19 cellular contexts compared by ENCODE assay signal in the genomic region with DNA sequence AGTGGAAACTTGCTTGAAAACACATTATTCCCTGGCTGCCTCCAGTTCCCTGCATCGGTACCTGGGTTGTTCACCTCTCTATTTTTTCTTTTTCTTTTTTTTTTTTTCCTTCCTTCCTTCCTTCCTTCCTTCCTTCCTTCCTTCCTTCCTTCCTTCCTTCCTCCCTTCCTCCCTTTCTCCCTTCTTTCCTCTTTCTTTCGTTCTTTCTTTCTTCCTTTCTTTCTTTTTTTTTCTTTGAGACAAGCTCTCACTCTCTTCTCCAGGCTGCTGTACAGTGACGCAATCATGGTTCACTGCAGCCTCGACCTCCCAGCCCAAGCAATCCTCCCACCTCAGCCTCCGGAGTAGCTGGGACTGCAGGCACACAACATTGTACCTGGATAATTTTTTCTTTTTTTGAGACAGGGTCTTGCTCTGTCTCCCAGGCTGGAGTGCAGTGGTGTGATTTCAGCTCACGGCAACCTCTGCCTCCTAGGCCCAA. TPM values are rescaled to one million over a fixed set of nuclear protein-coding genes. Genes with fewer than 3 reads are reported as not detected.
DNase-seq lines count a peak whose midpoint lies in the region; ATAC-seq and TF ChIP-seq lines count a peak whose summit lies in the region.
"Had no signal": no experiment of that assay in that cellular context is flagged by ENCODE, and none has a peak within 500 bp of the region (broad histone marks: within the 10 kb centered on the region; RNA-seq: fewer than 3 reads in every experiment).

No MANE protein-coding gene starts in this region.

- H3K4me1 Mint-ChIP-seq in activated CD8-positive, alpha-beta memory T cell treated with anti-CD3 and anti-CD28 coated beads, Interleukin-2, amount 10 ng/mL, durations not matched to agents 7 days and 5 days, result peaks cover 56% of the 10 kb centered on the region
- H3K4me1 Mint-ChIP-seq in CD8-positive, alpha-beta T cell (ENCODE audit: low read depth), result peaks cover 58% of the 10 kb centered on the region
- H3K4me1 Mint-ChIP-seq in activated T-helper 2 cell treated with anti-CD3 and anti-CD28 coated beads, Interferon-gamma antibody, Interleukin-2, Interleukin-4, amounts not matched to agents 10 μg/mL and 5 μg/mL and 100 μg/mL, durations not matched to agents 14 hours and 24 hours and 36 hours (ENCODE audit: low read depth), result peaks cover 45% of the 10 kb centered on the region
- peaks cover 52 to 60% of the 10 kb centered on the region in 2 donors for H3K4me1 Mint-ChIP-seq in natural killer cell
- H3K4me1 Mint-ChIP-seq: neural crest cell had no signal

- H3K4me3 Mint-ChIP-seq in activated CD8-positive, alpha-beta memory T cell treated with anti-CD3 and anti-CD28 coated beads, Interleukin-2, amount 10 ng/mL, durations not matched to agents 7 days and 5 days, result no peak overlapping the region
- no peak overlapping the region for H3K4me3 Mint-ChIP-seq in CD8-positive, alpha-beta T cell
- H3K4me3 Mint-ChIP-seq in activated T-helper 2 cell treated with anti-CD3 and anti-CD28 coated beads, Interferon-gamma antibody, Interleukin-2, Interleukin-4, amounts not matched to agents 10 μg/mL and 5 μg/mL and 100 μg/mL, durations not matched to agents 14 hours and 24 hours and 36 hours (ENCODE audit: low read depth), result peak overlapping the region; percentile 60
- H3K4me3 Mint-ChIP-seq in natural killer cell, result peak overlapping the region; percentile 89
- H3K4me3 Mint-ChIP-seq: neural crest cell had no signal

- H3K9me3 ChIP-seq in CD8-positive, alpha-beta T cell (ENCODE audit: low read length), result no peaks in the 10 kb centered on the region
- no peaks in the 10 kb centered on the region for H3K9me3 ChIP-seq in psoas muscle
- H3K9me3 ChIP-seq: Caco-2 had no signal

- no peak overlapping the region for H3K4me3 ChIP-seq in CD8-positive, alpha-beta T cell (ENCODE audit: low read depth, low read length)
- no peak overlapping the region for H3K4me3 ChIP-seq in psoas muscle

- H3K27ac Mint-ChIP-seq in activated CD8-positive, alpha-beta memory T cell treated with anti-CD3 and anti-CD28 coated beads, Interleukin-2, amount 10 ng/mL, durations not matched to agents 7 days and 5 days, result peak overlapping the region; percentile 87
- H3K27ac Mint-ChIP-seq in CD8-positive, alpha-beta T cell, result peak overlapping the region; percentile 89
- peak overlapping the region; percentile 90 for H3K27ac Mint-ChIP-seq in activated T-helper 2 cell treated with anti-CD3 and anti-CD28 coated beads, Interferon-gamma antibody, Interleukin-2, Interleukin-4, amounts not matched to agents 10 μg/mL and 5 μg/mL and 100 μg/mL, durations not matched to agents 14 hours and 24 hours and 36 hours
- H3K27ac Mint-ChIP-seq in natural killer cell, result peak overlapping the region; percentile 4 to 73

- intact Hi-C loops in CD8-positive, alpha-beta T cell (cut with DNase I, micrococcal nuclease), result loop anchor here in 1 of 2 experiments (5.0 to 10.0 kb wide), 2 partner anchors 35 to 367 kb away; no protein-coding TSS in a partner anchor
- intact Hi-C loops in activated T-helper 2 cell treated with anti-CD3 and anti-CD28 coated beads, Interferon-gamma antibody, Interleukin-2, Interleukin-4, amounts not matched to agents 10 μg/mL and 5 μg/mL and 100 μg/mL, durations not matched to agents 14 hours and 24 hours and 36 hours (cut with micrococcal nuclease), result loop anchor here (1.0 to 10.0 kb wide), 7 partner anchors 35 to 607 kb away; partner anchors contain the start of genes AKAP8 and TPM4
- intact Hi-C loops in natural killer cell (cut with micrococcal nuclease), result loop anchor here (10.0 kb wide), 1 partner anchor 203 kb away; no protein-coding TSS in a partner anchor
- intact Hi-C loops in psoas muscle (cut with DNase I), result no loop called here

- POLR2A ChIA-PET in CD8-positive, alpha-beta T cell (lab: Charles Lee), result interaction anchor here (1.3 to 3.5 kb wide), 6 partner anchors 12 to 89 kb away, joined by 4 to 20 read pairs (median 8); partner anchors contain the start of genes AKAP8 and AKAP8L

- no peaks in the 10 kb centered on the region for H3K9me3 Mint-ChIP-seq in activated CD8-positive, alpha-beta memory T cell treated with anti-CD3 and anti-CD28 coated beads, Interleukin-2, amount 10 ng/mL, durations not matched to agents 7 days and 5 days (ENCODE audit: low read depth)
- H3K9me3 Mint-ChIP-seq in CD8-positive, alpha-beta T cell, result no peaks in the 10 kb centered on the region
- H3K9me3 Mint-ChIP-seq in activated T-helper 2 cell treated with anti-CD3 and anti-CD28 coated beads, Interferon-gamma antibody, Interleukin-2, Interleukin-4, amounts not matched to agents 10 μg/mL and 5 μg/mL and 100 μg/mL, durations not matched to agents 14 hours and 24 hours and 36 hours, result peaks cover 3% of the 10 kb centered on the region
- H3K9me3 Mint-ChIP-seq in natural killer cell, result no peaks in the 10 kb centered on the region
- H3K9me3 Mint-ChIP-seq: IgD-negative memory B cell had no signal

- H3K36me3 ChIP-seq in CD8-positive, alpha-beta T cell (ENCODE audit: insufficient read depth, low read length), result no peaks in the 10 kb centered on the region
- no peaks in the 10 kb centered on the region for H3K36me3 ChIP-seq in psoas muscle (ENCODE audit: insufficient read depth in 1 of 2, low read depth in 1 of 2)

- H3K27me3 Mint-ChIP-seq in activated CD8-positive, alpha-beta memory T cell treated with anti-CD3 and anti-CD28 coated beads, Interleukin-2, amount 10 ng/mL, durations not matched to agents 7 days and 5 days, result peaks cover 6% of the 10 kb centered on the region
- H3K27me3 Mint-ChIP-seq in CD8-positive, alpha-beta T cell (ENCODE audit: low read depth), result no peaks in the 10 kb centered on the region
- H3K27me3 Mint-ChIP-seq in activated T-helper 2 cell treated with anti-CD3 and anti-CD28 coated beads, Interferon-gamma antibody, Interleukin-2, Interleukin-4, amounts not matched to agents 10 μg/mL and 5 μg/mL and 100 μg/mL, durations not matched to agents 14 hours and 24 hours and 36 hours (ENCODE audit: low read depth), result peaks cover 14% of the 10 kb centered on the region
- H3K27me3 Mint-ChIP-seq in natural killer cell (ENCODE audit: low read depth in 2 of 2), result peaks cover 0 to 9% of the 10 kb centered on the region in 2 donors

- no peaks in the 10 kb centered on the region for H3K27me3 ChIP-seq in CD8-positive, alpha-beta T cell (ENCODE audit: insufficient read depth, low read length)
- H3K27me3 ChIP-seq in psoas muscle (ENCODE audit: insufficient read depth in 3 of 3, low read length in 2 of 3), result peaks cover 0 to 38% (median 12%) of the 10 kb centered on the region in 3 donors

- H3K4me1 ChIP-seq in CD8-positive, alpha-beta T cell (ENCODE audit: insufficient read depth, low read length), result peaks cover 51% of the 10 kb centered on the region
- H3K4me1 ChIP-seq in psoas muscle, result no peaks in the 10 kb centered on the region

- peaks cover 5% of the 10 kb centered on the region for H3K36me3 Mint-ChIP-seq in activated CD8-positive, alpha-beta memory T cell treated with anti-CD3 and anti-CD28 coated beads, Interleukin-2, amount 10 ng/mL, durations not matched to agents 7 days and 5 days
- H3K36me3 Mint-ChIP-seq in CD8-positive, alpha-beta T cell, result peaks cover 8% of the 10 kb centered on the region
- H3K36me3 Mint-ChIP-seq in activated T-helper 2 cell treated with anti-CD3 and anti-CD28 coated beads, Interferon-gamma antibody, Interleukin-2, Interleukin-4, amounts not matched to agents 10 μg/mL and 5 μg/mL and 100 μg/mL, durations not matched to agents 14 hours and 24 hours and 36 hours (ENCODE audit: low read depth), result peaks cover 32% of the 10 kb centered on the region
- no peaks in the 10 kb centered on the region for H3K36me3 Mint-ChIP-seq in natural killer cell

- no peak overlapping the region for H3K27ac ChIP-seq in CD8-positive, alpha-beta T cell (ENCODE audit: low read depth, low read length)
- no peak overlapping the region for H3K27ac ChIP-seq in psoas muscle

- CTCF ChIA-PET in activated CD8-positive, alpha-beta memory T cell treated with anti-CD3 and anti-CD28 coated beads, Interleukin-2, amount 10 ng/mL, durations not matched to agents 7 days and 5 days (lab: Charles Lee), result interaction anchor here (0.6 to 8.4 kb wide), 14 partner anchors 9 to 236 kb away, joined by 3 to 68 read pairs (median 4); partner anchors contain the start of gene AKAP8L
- CTCF ChIA-PET in CD8-positive, alpha-beta T cell (lab: Charles Lee), result interaction anchor here (1.2 to 2.0 kb wide), 6 partner anchors 12 to 93 kb away, joined by 3 to 9 read pairs (median 6); partner anchors contain the start of genes AKAP8L and PGLYRP2

- ATAC-seq in activated CD8-positive, alpha-beta memory T cell treated with anti-CD3 and anti-CD28 coated beads, Interleukin-2, amount 10 ng/mL, durations not matched to agents 7 days and 5 days, result no peak
- no peak for ATAC-seq in CD8-positive, alpha-beta T cell
- ATAC-seq in natural killer cell (no peak), psoas muscle (no peak)
- ATAC-seq: Right ventricle myocardium inferior had no signal

- 76 to 81% (median 77%) methylated on average over 6 of the region's 6 CpGs for WGBS in psoas muscle, 3 donors

- no peak for DNase-seq in activated CD8-positive, alpha-beta memory T cell treated with anti-CD3 and anti-CD28 coated beads, Interleukin-2, amount 10 ng/mL, durations not matched to agents 7 days and 5 days
- no peak for DNase-seq in activated CD8-positive, alpha-beta memory T cell treated with anti-CD3 and anti-CD28 coated beads, Interleukin-2, amount 50 U/mL, for 48 hours
- DNase-seq in CD8-positive, alpha-beta T cell, result no peak
- no peak for DNase-seq in activated T-helper 2 cell treated with anti-CD3 and anti-CD28 coated beads, Interferon-gamma antibody, Interleukin-2, Interleukin-4, amounts not matched to agents 10 μg/mL and 5 μg/mL and 100 μg/mL, durations not matched to agents 14 hours and 24 hours and 36 hours (ENCODE audit: low spot score)
- DNase-seq in natural killer cell (no peak), psoas muscle (no peak), HUDEP-2 (lab: John Stamatoyannopoulos, UW; ENCODE audit: unreplicated experiment in 76 of 76) (no peak), iPS-NIHi11 (ENCODE audit: low spot score) (no peak)
- DNase-seq: ACHN; activated CD4-positive, CD25-positive, alpha-beta regulatory T cell; Caco-2; hypothalamus; NCI-H1092 treated with DMSO at 0.1 percent for 48 hours; NCI-H2081 treated with DMSO at 0.1 percent for 48 hours; NCI-H510A treated with DMSO at 0.1 percent for 48 hours had no signal

- TF ChIP-seq CTCF in CD8-positive, alpha-beta T cell (IDR thresholded peaks at IDR 0.05), result no peak
- TF ChIP-seq CTCF in natural killer cell (IDR thresholded peaks at IDR 0.05) (no peak), psoas muscle (IDR thresholded peaks at IDR 0.05) (no peak)

RNA-seq across cellular contexts. Expression of gene RASAL3, which starts 3.4 kb away (rescaled TPM):
- total RNA-seq in activated CD8-positive, alpha-beta memory T cell treated with anti-CD3 and anti-CD28 coated beads, Interleukin-2, amount 10 ng/mL, durations not matched to agents 7 days and 5 days, result 100 to 1,000 TPM; 166 to 172 TPM
- 10 to 100 TPM; 80.0 to 83.1 TPM for total RNA-seq in CD8-positive, alpha-beta T cell
- total RNA-seq in activated T-helper 2 cell treated with anti-CD3 and anti-CD28 coated beads, Interferon-gamma antibody, Interleukin-2, Interleukin-4, amounts not matched to agents 10 μg/mL and 5 μg/mL and 100 μg/mL, durations not matched to agents 14 hours and 24 hours and 36 hours, result 107 TPM in 2 replicates
- total RNA-seq in natural killer cell (100 to 1,000 TPM; 217 to 283 (median 224) TPM), psoas muscle (1 to 10 TPM in 2 of 4 donors, under 1 TPM in 2; 0.47 to 2.0 (median 1.0) TPM)
- polyA plus RNA-seq in psoas muscle, result under 1 TPM; 0.21 to 0.47 (median 0.34) TPM
- total RNA-seq: Caco-2, neural crest cell had no signal

RNA-seq across cellular contexts. Expression of gene PGLYRP2, which starts 11.5 kb away (rescaled TPM):
- total RNA-seq in activated CD8-positive, alpha-beta memory T cell treated with anti-CD3 and anti-CD28 coated beads, Interleukin-2, amount 10 ng/mL, durations not matched to agents 7 days and 5 days, result under 1 TPM; 0.09 to 0.12 TPM
- total RNA-seq in CD8-positive, alpha-beta T cell, result not detected
- total RNA-seq in activated T-helper 2 cell treated with anti-CD3 and anti-CD28 coated beads, Interferon-gamma antibody, Interleukin-2, Interleukin-4, amounts not matched to agents 10 μg/mL and 5 μg/mL and 100 μg/mL, durations not matched to agents 14 hours and 24 hours and 36 hours, result not detected in 2 replicates
- total RNA-seq in natural killer cell, result under 1 TPM in 2 of 3 donors, not detected in 1; 0.21 to 0.28 TPM
- total RNA-seq in psoas muscle, result not detected
- not detected for polyA plus RNA-seq in psoas muscle
- total RNA-seq: Caco-2, mesenteric fat pad, neural crest cell, Right ventricle myocardium inferior had no signal
- polyA plus RNA-seq: IgD-negative memory B cell had no signal

RNA-seq across cellular contexts. Expression of gene WIZ, which starts 18.0 kb away (rescaled TPM):
- total RNA-seq in activated CD8-positive, alpha-beta memory T cell treated with anti-CD3 and anti-CD28 coated beads, Interleukin-2, amount 10 ng/mL, durations not matched to agents 7 days and 5 days, result 10 to 100 TPM; 29.9 to 30.8 TPM
- total RNA-seq in CD8-positive, alpha-beta T cell, result 10 to 100 TPM; 16.4 to 20.1 TPM
- total RNA-seq in activated T-helper 2 cell treated with anti-CD3 and anti-CD28 coated beads, Interferon-gamma antibody, Interleukin-2, Interleukin-4, amounts not matched to agents 10 μg/mL and 5 μg/mL and 100 μg/mL, durations not matched to agents 14 hours and 24 hours and 36 hours, result 30.1 and 30.4 TPM in 2 replicates
- total RNA-seq in natural killer cell (10 to 100 TPM; 24.3 to 29.3 (median 24.4) TPM), psoas muscle (10 to 100 TPM; 16.6 to 39.1 (median 25.8) TPM)
- 10 to 100 TPM; 16.6 to 22.9 (median 20.7) TPM for polyA plus RNA-seq in psoas muscle

RNA-seq across cellular contexts. Expression of gene CYP4F22, which starts 40.6 kb away (rescaled TPM):
- 1 to 10 TPM; 1.2 to 1.9 TPM for total RNA-seq in activated CD8-positive, alpha-beta memory T cell treated with anti-CD3 and anti-CD28 coated beads, Interleukin-2, amount 10 ng/mL, durations not matched to agents 7 days and 5 days
- under 1 TPM; 0.36 to 0.46 TPM for total RNA-seq in CD8-positive, alpha-beta T cell
- 0.14 TPM in 2 replicates for total RNA-seq in activated T-helper 2 cell treated with anti-CD3 and anti-CD28 coated beads, Interferon-gamma antibody, Interleukin-2, Interleukin-4, amounts not matched to agents 10 μg/mL and 5 μg/mL and 100 μg/mL, durations not matched to agents 14 hours and 24 hours and 36 hours
- 1 to 10 TPM; 2.2 to 3.1 (median 2.6) TPM for total RNA-seq in natural killer cell
- total RNA-seq in psoas muscle, result under 1 TPM in 1 of 4 donors, not detected in 3; 0.29 TPM
- under 1 TPM; 0.04 to 0.30 (median 0.17) TPM for polyA plus RNA-seq in psoas muscle
- total RNA-seq: Caco-2, mesenteric fat pad, neural crest cell, Right ventricle myocardium inferior had no signal
- polyA plus RNA-seq: IgD-negative memory B cell had no signal

RNA-seq across cellular contexts. Expression of gene AKAP8L, which starts 49.0 kb away (rescaled TPM):
- 100 to 1,000 TPM; 105 to 116 TPM for total RNA-seq in activated CD8-positive, alpha-beta memory T cell treated with anti-CD3 and anti-CD28 coated beads, Interleukin-2, amount 10 ng/mL, durations not matched to agents 7 days and 5 days
- total RNA-seq in CD8-positive, alpha-beta T cell, result 100 to 1,000 TPM; 174 to 199 TPM
- total RNA-seq in activated T-helper 2 cell treated with anti-CD3 and anti-CD28 coated beads, Interferon-gamma antibody, Interleukin-2, Interleukin-4, amounts not matched to agents 10 μg/mL and 5 μg/mL and 100 μg/mL, durations not matched to agents 14 hours and 24 hours and 36 hours, result 76.6 and 87.4 TPM in 2 replicates
- 100 to 1,000 TPM; 144 to 174 (median 173) TPM for total RNA-seq in natural killer cell
- total RNA-seq in psoas muscle, result 10 to 100 TPM; 37.3 to 66.2 (median 54.3) TPM
- 10 to 100 TPM; 34.6 to 72.9 (median 46.7) TPM for polyA plus RNA-seq in psoas muscle

Comparison
In these comparisons a context has a peak if more than half of its experiments do, and no peak if none do; other contexts are left out.
1. H3K27ac Mint-ChIP-seq: peak in every context shown above with its lines; median percentile 90 in activated T-helper 2 cell treated with anti-CD3 and anti-CD28 coated beads, Interferon-gamma antibody, Interleukin-2, Interleukin-4, amounts not matched to agents 10 μg/mL and 5 μg/mL and 100 μg/mL, durations not matched to agents 14 hours and 24 hours and 36 hours; 89 in CD8-positive, alpha-beta T cell; 87 in activated CD8-positive, alpha-beta memory T cell treated with anti-CD3 and anti-CD28 coated beads, Interleukin-2, amount 10 ng/mL, durations not matched to agents 7 days and 5 days; 38 in natural killer cell.
2. H3K4me3 Mint-ChIP-seq: peak in activated T-helper 2 cell treated with anti-CD3 and anti-CD28 coated beads, Interferon-gamma antibody, Interleukin-2, Interleukin-4, amounts not matched to agents 10 μg/mL and 5 μg/mL and 100 μg/mL, durations not matched to agents 14 hours and 24 hours and 36 hours (single experiment) and natural killer cell (single experiment); none in activated CD8-positive, alpha-beta memory T cell treated with anti-CD3 and anti-CD28 coated beads, Interleukin-2, amount 10 ng/mL, durations not matched to agents 7 days and 5 days (single experiment) and CD8-positive, alpha-beta T cell (single experiment).
3. RNA of gene RASAL3, which starts 3.4 kb away (total RNA-seq): 217 to 283 TPM in natural killer cell, 166 to 172 TPM in activated CD8-positive, alpha-beta memory T cell treated with anti-CD3 and anti-CD28 coated beads, Interleukin-2, amount 10 ng/mL, durations not matched to agents 7 days and 5 days, 107 TPM in activated T-helper 2 cell treated with anti-CD3 and anti-CD28 coated beads, Interferon-gamma antibody, Interleukin-2, Interleukin-4, amounts not matched to agents 10 μg/mL and 5 μg/mL and 100 μg/mL, durations not matched to agents 14 hours and 24 hours and 36 hours and 80.0 to 83.1 TPM in CD8-positive, alpha-beta T cell; 0.47 to 2.0 TPM in psoas muscle; every median in the first group is over 10 times any median in the second.
4. intact Hi-C loops: an anchor here in activated T-helper 2 cell treated with anti-CD3 and anti-CD28 coated beads, Interferon-gamma antibody, Interleukin-2, Interleukin-4, amounts not matched to agents 10 μg/mL and 5 μg/mL and 100 μg/mL, durations not matched to agents 14 hours and 24 hours and 36 hours (1.0 to 10.0 kb wide) and natural killer cell (10.0 kb wide); none called in psoas muscle.